Comparison of ENCODE assay signal across 8 cellular contexts in genomic region chr12:4031703-4032291, GRCh38.
DNase-seq lines count a peak whose midpoint lies in the region; ATAC-seq and TF ChIP-seq lines count a peak whose summit lies in the region.

No MANE protein-coding gene starts in this region.

- no peak overlapping the region for H3K9ac ChIP-seq in Loucy (ENCODE audit: low read depth, low read length, poor library complexity, severe bottlenecking)

- no peaks in the 10 kb centered on the region for H3K9me2 ChIP-seq in Loucy (replicated peaks; ENCODE audit: low read depth, low read length)

- H3K27me3 ChIP-seq in AG04450 (ENCODE audit: control insufficient read depth, insufficient read depth, low read length) (peaks cover 10% of the 10 kb centered on the region), Loucy (ENCODE audit: insufficient read depth, low read length, poor library complexity, severe bottlenecking) (peaks cover 5% of the 10 kb centered on the region)

- H3K9me3 Mint-ChIP-seq in effector memory CD8-positive, alpha-beta T cell, result no peaks in the 10 kb centered on the region
- no peaks in the 10 kb centered on the region for H3K9me3 Mint-ChIP-seq in naive B cell

- CTCF ChIA-PET in AG04450 (lab: Charles Lee), result interaction anchor here (3.8 to 9.2 kb wide), 2 partner anchors 147 to 245 kb away, joined by 25 to 156 read pairs; no protein-coding TSS in a partner anchor

- H3K9me3 ChIP-seq in AG04450 (ENCODE audit: control insufficient read depth, insufficient read depth, low read length), result peaks cover 16% of the 10 kb centered on the region
- no peaks in the 10 kb centered on the region for H3K9me3 ChIP-seq in Loucy (ENCODE audit: insufficient read depth, low read depth, low read length)

- POLR2A ChIA-PET in AG04450 (lab: Yijun Ruan, JAX), result interaction anchor here (0.5 to 1.3 kb wide), 3 partner anchors 243 to 298 kb away, joined by 3 to 4 read pairs (median 3); no protein-coding TSS in a partner anchor

- H4K20me1 ChIP-seq in Loucy (ENCODE audit: insufficient read depth, low read length, poor library complexity, severe bottlenecking), result no peaks in the 10 kb centered on the region

- peaks cover 20 to 27% of the 10 kb centered on the region in 2 donors for H3K27me3 Mint-ChIP-seq in effector memory CD8-positive, alpha-beta T cell
- peaks cover 8 to 22% (median 20%) of the 10 kb centered on the region in 3 donors for H3K27me3 Mint-ChIP-seq in naive B cell

- H3F3A ChIP-seq in Loucy (ENCODE audit: low read depth), result no peaks in the 10 kb centered on the region

- no peak for ATAC-seq in effector memory CD8-positive, alpha-beta T cell (replicated peaks)
- no peak for ATAC-seq in naive B cell (ENCODE audit: low read depth in 2 of 2)

- H3K79me2 ChIP-seq in Loucy (ENCODE audit: insufficient read depth, low read length), result no peaks in the 10 kb centered on the region

- H3K4me3 ChIP-seq in AG04450 (ENCODE audit: low read depth, low read length) (no peak overlapping the region), Loucy (ENCODE audit: low read length, poor library complexity, severe bottlenecking) (no peak overlapping the region)

- no peak overlapping the region for H2AFZ ChIP-seq in Loucy (ENCODE audit: low read length)

- TF ChIP-seq CTCF in AG04450 (IDR thresholded peaks at IDR 0.05; ENCODE audit: low read depth, low read length) (no peak), Loucy (conservative IDR thresholded peaks at IDR 0.05; ENCODE audit: low read length) (no peak)

- H3K4me3 Mint-ChIP-seq in effector memory CD8-positive, alpha-beta T cell, result peak overlapping the region; percentile 61 to 70
- peak overlapping the region; percentile 38 to 83 (median 64) for H3K4me3 Mint-ChIP-seq in naive B cell

- H3K27ac ChIP-seq in AG04450 (ENCODE audit: low read depth, low read length), result peak overlapping the region; percentile 70

- no peak for DNase-seq in AG04450 (ENCODE audit: low read depth, low spot score)
- DNase-seq in effector memory CD8-positive, alpha-beta T cell, result no peak
- no peak for DNase-seq in naive B cell
- no peak for DNase-seq in NCI-H146 treated with DMSO at 0.1 percent for 48 hours (lab: John Stamatoyannopoulos, UW; ENCODE audit: unreplicated experiment)
- DNase-seq in NCI-H2196 treated with DMSO at 0.1 percent for 48 hours (lab: John Stamatoyannopoulos, UW; ENCODE audit: unreplicated experiment), result no peak
- no peak for DNase-seq in stimulated activated naive CD4-positive, alpha-beta T cell (lab: John Stamatoyannopoulos, UW)
- DNase-seq in DMS79 (lab: John Stamatoyannopoulos, UW), result no peak

- H3K36me3 ChIP-seq in Loucy (ENCODE audit: insufficient read depth, low read length), result no peaks in the 10 kb centered on the region

- H3K4me1 ChIP-seq in Loucy (ENCODE audit: insufficient read depth, low read length, poor library complexity, severe bottlenecking), result no peaks in the 10 kb centered on the region

- H3K4me2 ChIP-seq in Loucy (ENCODE audit: low read depth, low read length, poor library complexity, severe bottlenecking), result peak overlapping the region; percentile 48

- H3K4me1 Mint-ChIP-seq in effector memory CD8-positive, alpha-beta T cell (ENCODE audit: low read depth in 2 of 2), result peaks cover 6 to 21% of the 10 kb centered on the region in 2 donors
- H3K4me1 Mint-ChIP-seq in naive B cell, result peaks cover 15 to 23% (median 22%) of the 10 kb centered on the region in 3 donors

- H3K36me3 Mint-ChIP-seq in effector memory CD8-positive, alpha-beta T cell (ENCODE audit: insufficient read depth), result peaks cover 4% of the 10 kb centered on the region
- H3K36me3 Mint-ChIP-seq in naive B cell, result no peaks in the 10 kb centered on the region

- H3K27ac Mint-ChIP-seq in effector memory CD8-positive, alpha-beta T cell, result no peak overlapping the region
- H3K27ac Mint-ChIP-seq in naive B cell, result peak overlapping the region in 2 of 6 donors; percentile 67 to 68
